ENCODE assay signal across 8 cellular contexts in genomic region chr2:86038291-86039081, GRCh38.
DNase-seq lines count a peak whose midpoint lies in the region; ATAC-seq and TF ChIP-seq lines count a peak whose summit lies in the region.

No MANE protein-coding gene starts in this region.

- POLR2A ChIA-PET in A673 (lab: Charles Lee; ENCODE audit: low non-redundant PET) = no interaction called here
- POLR2A ChIA-PET in activated CD4-positive, alpha-beta memory T cell treated with anti-CD3 and anti-CD28 coated beads for 36 hours (lab: Charles Lee) = interaction anchor here (0.6 to 2.6 kb wide), 2 partner anchors 19 to 44 kb away, joined by 3 to 11 read pairs; no protein-coding TSS in a partner anchor

- DNase-seq in A673 (ENCODE audit: low spot score) = no peak
- peak; percentile 88 for DNase-seq in activated CD4-positive, alpha-beta memory T cell treated with anti-CD3 and anti-CD28 coated beads for 36 hours
- peak; percentile 69 for DNase-seq in sigmoid colon
- DNase-seq in NCI-H1436 treated with DMSO at 0.1 percent for 48 hours (lab: John Stamatoyannopoulos, UW) = no peak
- DNase-seq in kidney glomerular epithelial cell (lab: John Stamatoyannopoulos, UW) = no peak

- H3K4me1 Mint-ChIP-seq in activated CD4-positive, alpha-beta memory T cell treated with anti-CD3 and anti-CD28 coated beads for 36 hours (ENCODE audit: low read depth) = peaks cover 81% of the 10 kb centered on the region

- BruUV-seq in A673 (replicated peaks; lab: Mats Ljungman, UMichigan) = no TSS peak

- no peak for TF ChIP-seq EP300 in sigmoid colon (IDR thresholded peaks at IDR 0.05)

- TF ChIP-seq POLR2A in sigmoid colon (IDR thresholded peaks at IDR 0.05) = no peak

- intact Hi-C loops in A673 (cut with micrococcal nuclease; ENCODE audit: unreplicated experiment) (no loop called here), sigmoid colon (cut with DNase I) (no loop called here)
- intact Hi-C loops in activated CD4-positive, alpha-beta memory T cell treated with anti-CD3 and anti-CD28 coated beads for 36 hours (cut with micrococcal nuclease) = loop anchor here (1.0 to 10.0 kb wide), 8 partner anchors 30 to 524 kb away; partner anchors contain the start of genes ATOH8, CHMP3, IMMT and KDM3A

- H3K27ac Mint-ChIP-seq in activated CD4-positive, alpha-beta memory T cell treated with anti-CD3 and anti-CD28 coated beads for 36 hours = peak overlapping the region; percentile 92

- H3K4me3 ChIP-seq in A673 (ENCODE audit: low read depth, low read length, poor library complexity, severe bottlenecking) (no peak overlapping the region), esophagus (ENCODE audit: low read depth in 1 of 2, low read length in 2 of 2) (no peak overlapping the region), sigmoid colon (no peak overlapping the region)

- no peaks in the 10 kb centered on the region for H3K9me3 ChIP-seq in A673 (ENCODE audit: low read depth, low read length, poor library complexity, severe bottlenecking)
- no peaks in the 10 kb centered on the region for H3K9me3 ChIP-seq in esophagus (ENCODE audit: control insufficient read depth in 2 of 2, insufficient read depth in 1 of 2, low read depth in 1 of 2, low read length in 1 of 2)
- H3K9me3 ChIP-seq in sigmoid colon = no peaks in the 10 kb centered on the region

- H3K36me3 ChIP-seq in A673 (ENCODE audit: insufficient read depth, low read length, poor library complexity, severe bottlenecking) = peaks cover 75% of the 10 kb centered on the region
- H3K36me3 ChIP-seq in esophagus (ENCODE audit: control insufficient read depth in 2 of 2, insufficient read depth in 2 of 2, low read length in 1 of 2) = peaks cover 7 to 32% of the 10 kb centered on the region in 2 donors
- H3K36me3 ChIP-seq in sigmoid colon = peaks cover 13 to 68% (median 24%) of the 10 kb centered on the region in 4 donors

- H3K27me3 Mint-ChIP-seq in activated CD4-positive, alpha-beta memory T cell treated with anti-CD3 and anti-CD28 coated beads for 36 hours = no peaks in the 10 kb centered on the region

- H3K27me3 ChIP-seq in A673 (replicated peaks; ENCODE audit: insufficient read depth, low read depth, low read length, poor library complexity) (no peaks in the 10 kb centered on the region), esophagus (ENCODE audit: control insufficient read depth in 1 of 2, insufficient read depth in 2 of 2, low read length in 2 of 2) (no peaks in the 10 kb centered on the region), sigmoid colon (no peaks in the 10 kb centered on the region)

- no peaks in the 10 kb centered on the region for H3K9me3 Mint-ChIP-seq in activated CD4-positive, alpha-beta memory T cell treated with anti-CD3 and anti-CD28 coated beads for 36 hours

- peak; percentile 36 for ATAC-seq in HG03097 (IDR thresholded peaks at IDR 0.05; ENCODE audit: low FRiP score, unreplicated experiment)
- ATAC-seq in GM21390 (IDR thresholded peaks at IDR 0.05; ENCODE audit: unreplicated experiment) = no peak

- H3K27ac ChIP-seq in A673 (ENCODE audit: low read depth, low read length, poor library complexity, severe bottlenecking) (peak overlapping the region; percentile 77), esophagus (ENCODE audit: low read depth in 2 of 2, low read length in 1 of 2) (peak overlapping the region; percentile 72 to 79), sigmoid colon (peak overlapping the region; percentile 74 to 84 (median 80))

- H3K4me1 ChIP-seq in A673 (ENCODE audit: insufficient read depth, low read length, poor library complexity, severe bottlenecking) (peaks cover 25% of the 10 kb centered on the region), esophagus (ENCODE audit: control insufficient read depth in 2 of 2, insufficient read depth in 2 of 2, low read length in 1 of 2) (peaks cover 3 to 13% of the 10 kb centered on the region in 2 donors), sigmoid colon (peaks cover 0 to 39% (median 29%) of the 10 kb centered on the region in 4 donors)

- 71 to 75% methylated on average over 12 of the region's 12 CpGs for WGBS in esophagus, 2 donors
- 49 to 69% methylated on average over 12 of the region's 12 CpGs for WGBS in sigmoid colon, 2 donors

- TF ChIP-seq CTCF in A673 (conservative IDR thresholded peaks at IDR 0.05; ENCODE audit: low read depth, low read length) (no peak), sigmoid colon (IDR thresholded peaks at IDR 0.05) (no peak)

- peak overlapping the region; percentile 41 for H3K4me3 Mint-ChIP-seq in activated CD4-positive, alpha-beta memory T cell treated with anti-CD3 and anti-CD28 coated beads for 36 hours

- peaks cover 59% of the 10 kb centered on the region for H3K36me3 Mint-ChIP-seq in activated CD4-positive, alpha-beta memory T cell treated with anti-CD3 and anti-CD28 coated beads for 36 hours

- CTCF ChIA-PET in A673 (lab: Charles Lee) = interaction anchor here (3.6 kb wide), 1 partner anchor 211 kb away, joined by 28 read pairs; no protein-coding TSS in a partner anchor
- CTCF ChIA-PET in activated CD4-positive, alpha-beta memory T cell treated with anti-CD3 and anti-CD28 coated beads for 36 hours (lab: Charles Lee) = interaction anchor here (0.5 to 11.3 kb wide), 6 partner anchors 41 to 310 kb away, joined by 3 to 137 read pairs (median 14); partner anchors contain the start of gene ST3GAL5

Comparison
In these comparisons a context has a peak if more than half of its experiments do, and no peak if none do; other contexts are left out.
1. DNase-seq: peak in activated CD4-positive, alpha-beta memory T cell treated with anti-CD3 and anti-CD28 coated beads for 36 hours (single experiment) and sigmoid colon (single experiment); none in A673 (single experiment), NCI-H1436 treated with DMSO at 0.1 percent for 48 hours (single experiment) and kidney glomerular epithelial cell (single experiment).
2. Peak in every context shown above with its lines, with median percentiles within 50 percentile points of each other: H3K27ac ChIP-seq.